16 cellular contexts compared by ENCODE assay signal in genomic region chr9:131436386-131436785, GRCh38. TPM values are rescaled to one million over a fixed set of nuclear protein-coding genes. Genes with fewer than 3 reads are reported as not detected.
A peak's percentile ranks its signal among the peaks of the same experiment; 100 is the strongest.
DNase-seq lines count a peak whose midpoint lies in the region; ATAC-seq and TF ChIP-seq lines count a peak whose summit lies in the region.
"Had no signal": no experiment of that assay in that cellular context is flagged by ENCODE, and none has a peak within 500 bp of the region (broad histone marks: within the 10 kb centered on the region; RNA-seq: fewer than 3 reads in every experiment).

No MANE protein-coding gene starts in this region.

- peaks cover 77% of the 10 kb centered on the region for H3K36me3 Mint-ChIP-seq in activated CD8-positive, alpha-beta T cell treated with anti-CD3 and anti-CD28 coated beads, Interleukin-2, amount 10 ng/mL, durations not matched to agents 7 days and 5 days (ENCODE audit: low read depth)
- H3K36me3 Mint-ChIP-seq in activated CD8-positive, alpha-beta T cell treated with anti-CD3 and anti-CD28 coated beads for 36 hours (ENCODE audit: low read depth): peaks cover 56% of the 10 kb centered on the region

- H3K27me3 Mint-ChIP-seq in activated CD8-positive, alpha-beta T cell treated with anti-CD3 and anti-CD28 coated beads, Interleukin-2, amount 10 ng/mL, durations not matched to agents 7 days and 5 days (ENCODE audit: low read depth): no peaks in the 10 kb centered on the region
- H3K27me3 Mint-ChIP-seq in activated CD8-positive, alpha-beta T cell treated with anti-CD3 and anti-CD28 coated beads for 36 hours: no peaks in the 10 kb centered on the region
- H3K27me3 Mint-ChIP-seq: natural killer cell treated with Interleukin-12 subunit alpha and Interleukin-12 subunit beta and Interleukin-15 and Interleukin-18, amount 100 ng/mL, for 72 hours had no signal

- no peak for ATAC-seq in activated CD8-positive, alpha-beta T cell treated with anti-CD3 and anti-CD28 coated beads, Interleukin-2, amount 10 ng/mL, durations not matched to agents 7 days and 5 days
- ATAC-seq in activated CD8-positive, alpha-beta T cell treated with anti-CD3 and anti-CD28 coated beads for 36 hours: no peak
- ATAC-seq in GM19452 (IDR thresholded peaks at IDR 0.05; ENCODE audit: unreplicated experiment) (no peak), GM21381 (IDR thresholded peaks at IDR 0.05; ENCODE audit: unreplicated experiment) (no peak), GM21360 (IDR thresholded peaks at IDR 0.05; ENCODE audit: unreplicated experiment) (no peak)
- ATAC-seq: A549; natural killer cell treated with Interleukin-12 subunit alpha and Interleukin-12 subunit beta and Interleukin-15 and Interleukin-18, amount 100 ng/mL, for 72 hours had no signal

- H3K36me3 ChIP-seq in iPS-20b (ENCODE audit: insufficient read depth, low read depth, low read length): peaks cover 96% of the 10 kb centered on the region
- H3K36me3 ChIP-seq in skeletal muscle satellite cell (ENCODE audit: insufficient read depth, low read length): peaks cover 84% of the 10 kb centered on the region

- H3K4me2 ChIP-seq in skeletal muscle satellite cell (ENCODE audit: low read length): no peak overlapping the region
- H3K4me2 ChIP-seq: A549 had no signal

- H3K9me3 Mint-ChIP-seq in activated CD8-positive, alpha-beta T cell treated with anti-CD3 and anti-CD28 coated beads, Interleukin-2, amount 10 ng/mL, durations not matched to agents 7 days and 5 days (ENCODE audit: insufficient read depth): no peaks in the 10 kb centered on the region
- no peaks in the 10 kb centered on the region for H3K9me3 Mint-ChIP-seq in activated CD8-positive, alpha-beta T cell treated with anti-CD3 and anti-CD28 coated beads for 36 hours
- H3K9me3 Mint-ChIP-seq: natural killer cell treated with Interleukin-12 subunit alpha and Interleukin-12 subunit beta and Interleukin-15 and Interleukin-18, amount 100 ng/mL, for 72 hours had no signal

- H3K27me3 ChIP-seq in iPS-20b (ENCODE audit: insufficient read depth, low read length) (no peaks in the 10 kb centered on the region), skeletal muscle satellite cell (ENCODE audit: control insufficient read depth, insufficient read depth, low read length) (no peaks in the 10 kb centered on the region)

- peak overlapping the region; percentile 88 for H3K27ac ChIP-seq in iPS-20b (ENCODE audit: low read length)
- H3K27ac ChIP-seq: A549, epithelial cell of prostate had no signal

- no peak overlapping the region for H3K4me3 Mint-ChIP-seq in activated CD8-positive, alpha-beta T cell treated with anti-CD3 and anti-CD28 coated beads, Interleukin-2, amount 10 ng/mL, durations not matched to agents 7 days and 5 days
- H3K4me3 Mint-ChIP-seq in activated CD8-positive, alpha-beta T cell treated with anti-CD3 and anti-CD28 coated beads for 36 hours: no peak overlapping the region
- H3K4me3 Mint-ChIP-seq: natural killer cell treated with Interleukin-12 subunit alpha and Interleukin-12 subunit beta and Interleukin-15 and Interleukin-18, amount 100 ng/mL, for 72 hours had no signal

- peaks cover 34% of the 10 kb centered on the region for H3K4me1 Mint-ChIP-seq in activated CD8-positive, alpha-beta T cell treated with anti-CD3 and anti-CD28 coated beads, Interleukin-2, amount 10 ng/mL, durations not matched to agents 7 days and 5 days (ENCODE audit: low read depth)
- H3K4me1 Mint-ChIP-seq in activated CD8-positive, alpha-beta T cell treated with anti-CD3 and anti-CD28 coated beads for 36 hours (ENCODE audit: low read depth): peaks cover 34% of the 10 kb centered on the region

- intact Hi-C loops in activated CD8-positive, alpha-beta T cell treated with anti-CD3 and anti-CD28 coated beads for 36 hours (cut with micrococcal nuclease): no loop called here

- H3K9me3 ChIP-seq in iPS-20b (ENCODE audit: insufficient read depth, low read depth, low read length) (no peaks in the 10 kb centered on the region), skeletal muscle satellite cell (replicated peaks; ENCODE audit: low read length) (no peaks in the 10 kb centered on the region)
- H3K9me3 ChIP-seq: A549 had no signal

- H3K27ac Mint-ChIP-seq in activated CD8-positive, alpha-beta T cell treated with anti-CD3 and anti-CD28 coated beads, Interleukin-2, amount 10 ng/mL, durations not matched to agents 7 days and 5 days: peak overlapping the region; percentile 60
- no peak overlapping the region for H3K27ac Mint-ChIP-seq in activated CD8-positive, alpha-beta T cell treated with anti-CD3 and anti-CD28 coated beads for 36 hours

- H3K4me1 ChIP-seq in iPS-20b (ENCODE audit: insufficient read depth, low read length): peaks cover 53% of the 10 kb centered on the region
- H3K4me1 ChIP-seq in skeletal muscle satellite cell (ENCODE audit: control insufficient read depth, insufficient read depth, low read length): peaks cover 31% of the 10 kb centered on the region

- CTCF ChIA-PET in activated CD8-positive, alpha-beta T cell treated with anti-CD3 and anti-CD28 coated beads, Interleukin-2, amount 10 ng/mL, durations not matched to agents 7 days and 5 days (lab: Charles Lee): interaction anchor here (1.2 to 1.7 kb wide), 2 partner anchors 15 to 87 kb away, joined by 3 to 7 read pairs; no protein-coding TSS in a partner anchor
- CTCF ChIA-PET in activated CD8-positive, alpha-beta T cell treated with anti-CD3 and anti-CD28 coated beads for 36 hours (lab: Charles Lee): no interaction called here

- POLR2A ChIA-PET in activated CD8-positive, alpha-beta T cell treated with anti-CD3 and anti-CD28 coated beads, Interleukin-2, amount 10 ng/mL, durations not matched to agents 7 days and 5 days (lab: Charles Lee): no interaction called here
- POLR2A ChIA-PET in activated CD8-positive, alpha-beta T cell treated with anti-CD3 and anti-CD28 coated beads for 36 hours (lab: Charles Lee): interaction anchor here (1.6 kb wide), 1 partner anchor 18 kb away, joined by 4 read pairs; no protein-coding TSS in a partner anchor

- H3K4me3 ChIP-seq in iPS-20b (ENCODE audit: low read length) (peak overlapping the region; percentile 21), skeletal muscle satellite cell (ENCODE audit: low read length) (no peak overlapping the region)
- H3K4me3 ChIP-seq: A549 had no signal

- H3K9ac ChIP-seq in iPS-20b (ENCODE audit: low read depth, low read length) (peak overlapping the region; percentile 67), skeletal muscle satellite cell (ENCODE audit: low read depth, low read length) (peak overlapping the region; percentile 14)

- no peak for DNase-seq in activated CD8-positive, alpha-beta T cell treated with anti-CD3 and anti-CD28 coated beads, Interleukin-2, amount 10 ng/mL, durations not matched to agents 7 days and 5 days
- no peak for DNase-seq in activated CD8-positive, alpha-beta T cell treated with anti-CD3 and anti-CD28 coated beads for 36 hours
- DNase-seq in brain pericyte (ENCODE audit: low read depth, low spot score): peak; percentile 51
- DNase-seq: activated CD4-positive, CD25-positive, alpha-beta regulatory T cell treated with anti-CD3 and anti-CD28 coated beads, Interleukin-2, amount 50 U/mL, for 72 hours; GOT3; NCI-H187 treated with DMSO at 0.1 percent for 48 hours; NCI-H526 treated with DMSO at 0.1 percent for 48 hours; stimulated activated CD4-positive, alpha-beta T cell treated with anti-CD3 and anti-CD28 coated beads, Interleukin-12 subunit alpha, Interleukin-12 subunit beta, amount 100 ng/mL, for 4 hours had no signal

- no peak for TF ChIP-seq CTCF in activated CD8-positive, alpha-beta T cell treated with anti-CD3 and anti-CD28 coated beads for 36 hours (IDR thresholded peaks at IDR 0.05)

RNA-seq across cellular contexts. Expression of gene PRRC2B, which starts 42.5 kb away (rescaled TPM):
- 100 to 1,000 TPM; 215 to 216 TPM for total RNA-seq in activated CD8-positive, alpha-beta T cell treated with anti-CD3 and anti-CD28 coated beads, Interleukin-2, amount 10 ng/mL, durations not matched to agents 7 days and 5 days
- total RNA-seq in activated CD8-positive, alpha-beta T cell treated with anti-CD3 and anti-CD28 coated beads for 36 hours: 100 to 1,000 TPM; 134 to 141 TPM
- total RNA-seq in skeletal muscle satellite cell (2012; rRNA removed): 51.7 and 54.2 TPM in 2 replicates
